ENCODE assay signal across 1 cellular context in the genomic region with DNA sequence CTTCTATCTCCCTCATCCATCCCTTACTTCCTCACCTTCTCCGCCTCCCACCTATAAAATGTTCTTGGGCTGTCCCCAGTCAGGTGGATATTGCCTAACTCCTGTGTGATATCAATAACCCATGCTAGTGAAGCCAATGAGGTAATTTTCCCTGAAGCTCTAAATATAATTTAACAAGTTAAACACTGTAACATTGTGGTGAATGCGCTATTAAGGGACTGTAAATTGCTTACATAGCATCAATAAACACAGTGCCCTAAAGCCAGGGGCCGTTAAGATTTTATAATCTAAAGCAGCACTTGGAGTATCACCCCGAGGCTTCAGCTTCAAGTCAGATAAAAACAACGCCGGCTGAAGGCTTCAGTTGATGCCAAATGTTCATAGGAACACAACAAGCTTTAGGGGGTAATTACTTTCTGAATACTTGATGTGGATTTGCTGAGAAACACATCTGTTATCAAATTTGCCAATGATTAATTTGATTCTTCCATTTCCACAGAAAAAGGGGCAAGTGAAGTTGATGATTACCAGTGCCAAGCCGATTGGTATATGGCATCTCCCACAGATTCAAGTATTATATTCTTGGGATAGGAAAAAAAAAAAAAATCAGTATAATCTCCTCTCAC.
TF ChIP-seq lines count a peak whose summit lies in the region.

No MANE protein-coding gene starts in this region.

TF ChIP-seq in GM23338, 12 proteins besides CTCF, POLR2A, EP300 and RAD21 (continued from another document):
- no peak for TF ChIP-seq ZNF462 (CRISPR knock-in tag; IDR thresholded peaks at IDR 0.05)
- no peak for TF ChIP-seq JUNB (IDR thresholded peaks at IDR 0.05; ENCODE audit: unreplicated experiment)
- TF ChIP-seq, protein P1, sequence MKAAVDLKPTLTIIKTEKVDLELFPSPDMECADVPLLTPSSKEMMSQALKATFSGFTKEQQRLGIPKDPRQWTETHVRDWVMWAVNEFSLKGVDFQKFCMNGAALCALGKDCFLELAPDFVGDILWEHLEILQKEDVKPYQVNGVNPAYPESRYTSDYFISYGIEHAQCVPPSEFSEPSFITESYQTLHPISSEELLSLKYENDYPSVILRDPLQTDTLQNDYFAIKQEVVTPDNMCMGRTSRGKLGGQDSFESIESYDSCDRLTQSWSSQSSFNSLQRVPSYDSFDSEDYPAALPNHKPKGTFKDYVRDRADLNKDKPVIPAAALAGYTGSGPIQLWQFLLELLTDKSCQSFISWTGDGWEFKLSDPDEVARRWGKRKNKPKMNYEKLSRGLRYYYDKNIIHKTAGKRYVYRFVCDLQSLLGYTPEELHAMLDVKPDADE (IDR thresholded peaks at IDR 0.05) = no peak
- no peak for TF ChIP-seq CREB1 (CRISPR knock-in tag; IDR thresholded peaks at IDR 0.05; ENCODE audit: low read depth)
